In genomic region chr4:88280228-88280795, GRCh38 we compare ENCODE assay signal across 18 cellular contexts. TPM values are rescaled to one million over a fixed set of nuclear protein-coding genes. Genes with fewer than 3 reads are reported as not detected.
DNase-seq lines count a peak whose midpoint lies in the region; ATAC-seq and TF ChIP-seq lines count a peak whose summit lies in the region.
"Had no signal": no experiment of that assay in that cellular context is flagged by ENCODE, and none has a peak within 500 bp of the region (broad histone marks: within the 10 kb centered on the region; RNA-seq: fewer than 3 reads in every experiment).

No MANE protein-coding gene starts in this region.

- TF ChIP-seq CTCF in OCI-LY1 (IDR thresholded peaks at IDR 0.05; ENCODE audit: low read length), result no peak
- no peak for TF ChIP-seq CTCF in endodermal cell (conservative IDR thresholded peaks at IDR 0.05)
- TF ChIP-seq CTCF in mucosa of descending colon (IDR thresholded peaks at IDR 0.05), result no peak

- peak overlapping the region in 5 of 7 donors; percentile 3 to 70 (median 25) for H3K27ac Mint-ChIP-seq in CD4-positive, alpha-beta memory T cell
- no peak overlapping the region for H3K27ac Mint-ChIP-seq in endodermal cell
- H3K27ac Mint-ChIP-seq: neural progenitor cell had no signal

- no peak for DNase-seq in CD4-positive, alpha-beta memory T cell
- no peak for DNase-seq in endodermal cell
- no peak for DNase-seq in OCI-M2 (lab: John Stamatoyannopoulos, UW; ENCODE audit: unreplicated experiment)
- DNase-seq in putamen (ENCODE audit: low spot score), result no peak
- no peak for DNase-seq in NCI-H2107 (lab: John Stamatoyannopoulos, UW)
- no peak for DNase-seq in mucosa of descending colon
- DNase-seq: adrenal gland, BE2C, HCEC 1CT, lower lobe of right lung, NCI-H187, NCI-H526, retina had no signal

- H3K36me3 ChIP-seq in BLaER1, result peaks cover 18% of the 10 kb centered on the region
- no peaks in the 10 kb centered on the region for H3K36me3 ChIP-seq in CD4-positive, alpha-beta memory T cell (ENCODE audit: insufficient read depth, low read length)
- peaks cover 33% of the 10 kb centered on the region for H3K36me3 ChIP-seq in OCI-LY1 (ENCODE audit: insufficient read depth, low read length)
- peaks cover 42% of the 10 kb centered on the region for H3K36me3 ChIP-seq in endodermal cell (ENCODE audit: control insufficient read depth, insufficient read depth, low read length)
- no peaks in the 10 kb centered on the region for H3K36me3 ChIP-seq in mucosa of descending colon (ENCODE audit: low read depth)
- H3K36me3 ChIP-seq: adrenal gland, BE2C, lower lobe of right lung, neural progenitor cell had no signal

- H4K20me1 ChIP-seq in BLaER1 (peaks cover 21% of the 10 kb centered on the region; the same call in 1 of the 2 replicates), OCI-LY1 (ENCODE audit: insufficient read depth, low read length) (no peaks in the 10 kb centered on the region)

- POLR2A ChIA-PET in CD4-positive, alpha-beta memory T cell (lab: Charles Lee; ENCODE audit: partially characterized antibody), result interaction anchor here (1.0 to 1.5 kb wide), 2 partner anchors 61 to 98 kb away, joined by 3 read pairs; partner anchors contain the start of gene HERC6

- H2AFZ ChIP-seq in OCI-LY1 (ENCODE audit: low read length), result no peak overlapping the region
- H2AFZ ChIP-seq: neural progenitor cell had no signal

- H3K9me3 ChIP-seq in BLaER1, result no peaks in the 10 kb centered on the region
- no peaks in the 10 kb centered on the region for H3K9me3 ChIP-seq in CD4-positive, alpha-beta memory T cell (ENCODE audit: control insufficient read depth in 1 of 2, low read length in 2 of 2)
- no peaks in the 10 kb centered on the region for H3K9me3 ChIP-seq in OCI-LY1 (ENCODE audit: low read length)
- H3K9me3 ChIP-seq in endodermal cell (ENCODE audit: control insufficient read depth, low read length), result peaks cover 56% of the 10 kb centered on the region
- H3K9me3 ChIP-seq in mucosa of descending colon, result no peaks in the 10 kb centered on the region
- H3K9me3 ChIP-seq: adrenal gland, BE2C, gastroesophageal sphincter, lower lobe of right lung, thyroid gland had no signal

- H3K4me3 Mint-ChIP-seq in CD4-positive, alpha-beta memory T cell, result peak overlapping the region in 7 of 8 donors; percentile 25 to 67 (median 51)
- H3K4me3 Mint-ChIP-seq in endodermal cell, result peak overlapping the region; percentile 21
- H3K4me3 Mint-ChIP-seq: neural progenitor cell had no signal

- peaks cover 25 to 41% of the 10 kb centered on the region in 2 donors for H3K36me3 Mint-ChIP-seq in CD4-positive, alpha-beta memory T cell
- peaks cover 38% of the 10 kb centered on the region for H3K36me3 Mint-ChIP-seq in endodermal cell (ENCODE audit: low read depth)

- peaks cover 71% of the 10 kb centered on the region for H3K4me1 ChIP-seq in BLaER1
- H3K4me1 ChIP-seq in CD4-positive, alpha-beta memory T cell (ENCODE audit: insufficient read depth, low read length), result peaks cover 65% of the 10 kb centered on the region
- H3K4me1 ChIP-seq in OCI-LY1 (ENCODE audit: insufficient read depth, low read length, severe bottlenecking), result peaks cover 86% of the 10 kb centered on the region
- no peaks in the 10 kb centered on the region for H3K4me1 ChIP-seq in endodermal cell (ENCODE audit: control insufficient read depth, insufficient read depth, low read length)
- H3K4me1 ChIP-seq in mucosa of descending colon (ENCODE audit: low read depth), result peaks cover 14% of the 10 kb centered on the region
- H3K4me1 ChIP-seq: BE2C had no signal

- H3K4me1 Mint-ChIP-seq in CD4-positive, alpha-beta memory T cell, result peaks cover 43 to 82% (median 61%) of the 10 kb centered on the region in 4 donors
- H3K4me1 Mint-ChIP-seq in endodermal cell, result peaks cover 49% of the 10 kb centered on the region

- H3K4me3 ChIP-seq in BLaER1, result no peak overlapping the region
- no peak overlapping the region for H3K4me3 ChIP-seq in CD4-positive, alpha-beta memory T cell (ENCODE audit: low read length in 2 of 2)
- peak overlapping the region; percentile 67 for H3K4me3 ChIP-seq in OCI-LY1 (ENCODE audit: low read depth, low read length, poor library complexity, severe bottlenecking)
- H3K4me3 ChIP-seq in endodermal cell (ENCODE audit: low read length), result peak overlapping the region; percentile 99
- H3K4me3 ChIP-seq in mucosa of descending colon, result no peak overlapping the region
- H3K4me3 ChIP-seq: adrenal gland, gastroesophageal sphincter, lower lobe of right lung, neural progenitor cell, thyroid gland had no signal

- intact Hi-C loops in CD4-positive, alpha-beta memory T cell (cut with micrococcal nuclease), result loop anchor here (5.0 kb wide), 3 partner anchors 417 to 1273 kb away; partner anchors contain the start of gene NAP1L5
- intact Hi-C loops in mucosa of descending colon (cut with DNase I, micrococcal nuclease), result no loop called here

- H3K27ac ChIP-seq in BLaER1 (no peak overlapping the region), OCI-LY1 (ENCODE audit: low read depth, low read length, poor library complexity, severe bottlenecking) (peak overlapping the region; percentile 98), endodermal cell (ENCODE audit: low read depth, low read length) (no peak overlapping the region)
- no peak overlapping the region for H3K27ac ChIP-seq in CD4-positive, alpha-beta memory T cell (ENCODE audit: low read depth, low read length)
- H3K27ac ChIP-seq: adrenal gland, lower lobe of right lung, neural progenitor cell, thyroid gland had no signal

- H3K9ac ChIP-seq in BLaER1, result no peak overlapping the region
- H3K9ac ChIP-seq in OCI-LY1 (ENCODE audit: low read length), result peak overlapping the region; percentile 73; the same call in 1 of the 2 replicates
- no peak overlapping the region for H3K9ac ChIP-seq in endodermal cell (ENCODE audit: extremely low read depth, low read length, poor library complexity, severe bottlenecking)
- H3K9ac ChIP-seq: neural progenitor cell had no signal

- no peaks in the 10 kb centered on the region for H3F3A ChIP-seq in OCI-LY1 (ENCODE audit: insufficient read depth, low read length)

- no peaks in the 10 kb centered on the region for H3K27me3 ChIP-seq in BLaER1
- H3K27me3 ChIP-seq in CD4-positive, alpha-beta memory T cell (ENCODE audit: insufficient read depth, low read length), result no peaks in the 10 kb centered on the region
- H3K27me3 ChIP-seq in OCI-LY1 (ENCODE audit: insufficient read depth, low read length), result no peaks in the 10 kb centered on the region
- no peaks in the 10 kb centered on the region for H3K27me3 ChIP-seq in endodermal cell (ENCODE audit: control insufficient read depth, insufficient read depth, low read length, poor library complexity, severe bottlenecking)
- H3K27me3 ChIP-seq: adrenal gland, gastroesophageal sphincter, thyroid gland had no signal

- H3K4me2 ChIP-seq in BLaER1, result peak overlapping the region; percentile 86
- H3K4me2 ChIP-seq in OCI-LY1 (ENCODE audit: low read length), result peak overlapping the region; percentile 92
- H3K4me2 ChIP-seq: neural progenitor cell had no signal

- no peaks in the 10 kb centered on the region for H3K9me2 ChIP-seq in OCI-LY1 (ENCODE audit: low read depth, low read length)

- 97 to 98% methylated on average over 4 to 6 of the region's 6 CpGs for WGBS in endodermal cell (ENCODE audit: insufficient coverage in 1 of 2, insufficient read length in 1 of 2), 2 experiments

- H3K9me3 Mint-ChIP-seq in CD4-positive, alpha-beta memory T cell, result peaks cover 0 to 2% (median 0%) of the 10 kb centered on the region in 8 donors
- peaks cover 22% of the 10 kb centered on the region for H3K9me3 Mint-ChIP-seq in endodermal cell
- H3K9me3 Mint-ChIP-seq: neural progenitor cell had no signal

- CTCF ChIA-PET in CD4-positive, alpha-beta memory T cell (lab: Charles Lee; ENCODE audit: partially characterized antibody), result interaction anchor here (1.7 to 2.0 kb wide), 2 partner anchors 8 to 236 kb away, joined by 5 to 6 read pairs; no protein-coding TSS in a partner anchor

- peaks cover 63% of the 10 kb centered on the region for H3K79me2 ChIP-seq in OCI-LY1 (ENCODE audit: insufficient read depth, low read length)

- no peak for ATAC-seq in mucosa of descending colon
- ATAC-seq: gastroesophageal sphincter, lower lobe of right lung had no signal

- H3K27me3 Mint-ChIP-seq in CD4-positive, alpha-beta memory T cell, result no peaks in the 10 kb centered on the region
- no peaks in the 10 kb centered on the region for H3K27me3 Mint-ChIP-seq in endodermal cell (ENCODE audit: insufficient read depth)

RNA-seq across cellular contexts. Expression of gene PPM1K, which starts 4.0 kb away (rescaled TPM):
- total RNA-seq in CD4-positive, alpha-beta memory T cell, result 10 to 100 TPM; 82.2 to 84.3 TPM
- 10 to 100 TPM; 83.8 to 84.5 TPM for polyA plus RNA-seq in CD4-positive, alpha-beta memory T cell
- total RNA-seq in endodermal cell (10 to 100 TPM; 35.1 to 37.8 TPM), mucosa of descending colon (10 to 100 TPM in 1 of 3 donors, 1 to 10 TPM in 2; 7.4 to 12.8 (median 9.0) TPM)
- polyA plus RNA-seq in endodermal cell (2013, experiment 1 of 2), result 8.4 TPM
- 11.2 TPM for polyA plus RNA-seq in endodermal cell (2013, experiment 2 of 2)

Comparison
In these comparisons a context has a peak if more than half of its experiments do, and no peak if none do; other contexts are left out.
1. H3K4me3 ChIP-seq: peak in OCI-LY1 (single experiment) and endodermal cell (single experiment); none in BLaER1 (single experiment), CD4-positive, alpha-beta memory T cell (0 of 2) and mucosa of descending colon (single experiment).